In genomic region chr11:132499661-132500060, GRCh38 we compare ENCODE assay signal across 9 cellular contexts.
"Had no signal": no experiment of that assay in that cellular context is flagged by ENCODE, and none has a peak within 500 bp of the region (broad histone marks: within the 10 kb centered on the region; RNA-seq: fewer than 3 reads in every experiment).

No MANE protein-coding gene starts in this region.

- ATAC-seq: GM23338, HCT116, HepG2 had no signal

- H3K4me3 ChIP-seq: GM23338, HAP-1 had no signal

- DNase-seq: H7, HFFc6, KBM-7 had no signal

- H3K27ac ChIP-seq: HL-60, KMS-11 had no signal

- H3K4me1 ChIP-seq: HAP-1 had no signal

- H3K4me2 ChIP-seq: GM23338, KMS-11 had no signal

- H3K9me3 ChIP-seq: HAP-1 had no signal

- H3K9ac ChIP-seq: KMS-11 had no signal

- H3K36me3 ChIP-seq: HAP-1 had no signal

- FAIRE-seq: HepG2 had no signal

- H2AFZ ChIP-seq: GM23338 had no signal
